ENCODE assay signal across 10 cellular contexts in genomic region chr13:94345374-94346195, GRCh38.
A peak's percentile ranks its signal among the peaks of the same experiment; 100 is the strongest.
DNase-seq lines count a peak whose midpoint lies in the region; ATAC-seq and TF ChIP-seq lines count a peak whose summit lies in the region.
"Had no signal": no experiment of that assay in that cellular context is flagged by ENCODE, and none has a peak within 500 bp of the region (broad histone marks: within the 10 kb centered on the region; RNA-seq: fewer than 3 reads in every experiment).

No MANE protein-coding gene starts in this region.

- H3K4me3 ChIP-seq in RWPE2 (ENCODE audit: severe bottlenecking) (no peak overlapping the region), left ventricle myocardium inferior (no peak overlapping the region)
- H3K4me3 ChIP-seq: lung, uterus had no signal

- POLR2A ChIA-PET in CD4-positive, alpha-beta T cell (lab: Charles Lee), result interaction anchor here (1.4 kb wide), 1 partner anchor 22 kb away, joined by 8 read pairs; no protein-coding TSS in a partner anchor

- no peaks in the 10 kb centered on the region for H3K9me3 Mint-ChIP-seq in CD4-positive, alpha-beta T cell
- no peaks in the 10 kb centered on the region for H3K9me3 Mint-ChIP-seq in HFFc6

- intact Hi-C loops in CD4-positive, alpha-beta T cell (cut with DNase I, micrococcal nuclease), result no loop called here
- intact Hi-C loops in left ventricle myocardium inferior (cut with micrococcal nuclease), result no loop called here

- no peak overlapping the region for H3K4me3 Mint-ChIP-seq in CD4-positive, alpha-beta T cell
- peak overlapping the region; percentile 3; the same call in 1 of the 2 replicates for H3K4me3 Mint-ChIP-seq in HFFc6

- H3K27ac Mint-ChIP-seq in CD4-positive, alpha-beta T cell, result no peak overlapping the region
- no peak overlapping the region; the same call in 1 of the 2 replicates for H3K27ac Mint-ChIP-seq in HFFc6

- peak; percentile 46 for ATAC-seq in CD4-positive, alpha-beta T cell (ENCODE audit: poor library complexity)
- ATAC-seq in RWPE2 (ENCODE audit: low read depth) (peak; percentile 97), GM21576 (IDR thresholded peaks at IDR 0.05; ENCODE audit: unreplicated experiment) (no peak)

- no peaks in the 10 kb centered on the region for H3K36me3 ChIP-seq in RWPE2 (ENCODE audit: low read depth)
- H3K36me3 ChIP-seq in left ventricle myocardium inferior, result no peaks in the 10 kb centered on the region
- H3K36me3 ChIP-seq: uterus had no signal

- H3K9me3 ChIP-seq in CD4-positive, alpha-beta T cell (ENCODE audit: control insufficient read depth, low read length), result no peaks in the 10 kb centered on the region
- H3K9me3 ChIP-seq in RWPE2 (ENCODE audit: severe bottlenecking) (no peaks in the 10 kb centered on the region), left ventricle myocardium inferior (replicated peaks) (no peaks in the 10 kb centered on the region)
- H3K9me3 ChIP-seq: uterus had no signal

- H3K27me3 ChIP-seq in CD4-positive, alpha-beta T cell (ENCODE audit: control insufficient read depth, insufficient read depth, low read length), result no peaks in the 10 kb centered on the region
- H3K27me3 ChIP-seq in RWPE2 (ENCODE audit: insufficient read depth, poor library complexity, severe bottlenecking) (no peaks in the 10 kb centered on the region), left ventricle myocardium inferior (ENCODE audit: low read depth) (peaks cover 15% of the 10 kb centered on the region)
- H3K27me3 ChIP-seq: uterus had no signal

- CTCF ChIA-PET in CD4-positive, alpha-beta T cell (lab: Charles Lee), result interaction anchor here (0.6 kb wide), 1 partner anchor 484 kb away, joined by 3 read pairs; no protein-coding TSS in a partner anchor

- H3K4me1 Mint-ChIP-seq in CD4-positive, alpha-beta T cell (ENCODE audit: low read depth), result peaks cover 7% of the 10 kb centered on the region
- H3K4me1 Mint-ChIP-seq in HFFc6 (ENCODE audit: low read depth), result peaks cover 38% of the 10 kb centered on the region

- H3K27ac ChIP-seq in CD4-positive, alpha-beta T cell (ENCODE audit: low read depth, low read length), result no peak overlapping the region
- H3K27ac ChIP-seq in RWPE2 (ENCODE audit: poor library complexity, severe bottlenecking), result no peak overlapping the region
- H3K27ac ChIP-seq in left ventricle myocardium inferior (replicated peaks), result no peak overlapping the region
- H3K27ac ChIP-seq: uterus had no signal

- TF ChIP-seq CTCF in CD4-positive, alpha-beta T cell (IDR thresholded peaks at IDR 0.05), result peak; percentile 26
- peak; percentile 23; the same call in 1 of the 2 replicates for TF ChIP-seq CTCF in HFFc6 (IDR thresholded peaks at IDR 0.05)
- peak; percentile 79 for TF ChIP-seq CTCF in RWPE2 (IDR thresholded peaks at IDR 0.05; ENCODE audit: poor library complexity, severe bottlenecking)
- peak; percentile 13 for TF ChIP-seq CTCF in left ventricle myocardium inferior (IDR thresholded peaks at IDR 0.05; ENCODE audit: borderline replicate concordance)

- H3K4me1 ChIP-seq in RWPE2 (ENCODE audit: insufficient read depth, poor library complexity, severe bottlenecking) (peaks cover 14% of the 10 kb centered on the region), left ventricle myocardium inferior (peaks cover 14% of the 10 kb centered on the region)
- H3K4me1 ChIP-seq: uterus had no signal

- DNase-seq in CD4-positive, alpha-beta T cell, result no peak
- peak; percentile 6 for DNase-seq in HFFc6
- DNase-seq in RWPE2 (ENCODE audit: low spot score), result no peak
- DNase-seq in left ventricle myocardium inferior, result no peak
- no peak for DNase-seq in activated effector memory CD4-positive, alpha-beta T cell treated with Interleukin-2 at 50 U/mL for 16 hours
- DNase-seq in NCI-H2029 treated with DMSO at 0.1 percent for 48 hours (lab: John Stamatoyannopoulos, UW), result no peak
- no peak for DNase-seq in germinal center (ENCODE audit: low spot score)
- DNase-seq: uterus had no signal

- peaks cover 11% of the 10 kb centered on the region for H3K27me3 Mint-ChIP-seq in CD4-positive, alpha-beta T cell
- H3K27me3 Mint-ChIP-seq in HFFc6 (ENCODE audit: insufficient read depth), result no peaks in the 10 kb centered on the region; the same call in 1 of the 2 replicates

- H3K36me3 Mint-ChIP-seq in CD4-positive, alpha-beta T cell (ENCODE audit: low read depth), result no peaks in the 10 kb centered on the region
- no peaks in the 10 kb centered on the region for H3K36me3 Mint-ChIP-seq in HFFc6 (ENCODE audit: low read depth)

Comparison
In these comparisons a context has a peak if more than half of its experiments do, and no peak if none do; other contexts are left out.
1. CTCF ChIP-seq: peak in every context shown above with its lines; median percentile 79 in RWPE2; 26 in CD4-positive, alpha-beta T cell; 23 in HFFc6; 13 in left ventricle myocardium inferior.